Comparison of ENCODE assay signal across 7 cellular contexts in the genomic region with DNA sequence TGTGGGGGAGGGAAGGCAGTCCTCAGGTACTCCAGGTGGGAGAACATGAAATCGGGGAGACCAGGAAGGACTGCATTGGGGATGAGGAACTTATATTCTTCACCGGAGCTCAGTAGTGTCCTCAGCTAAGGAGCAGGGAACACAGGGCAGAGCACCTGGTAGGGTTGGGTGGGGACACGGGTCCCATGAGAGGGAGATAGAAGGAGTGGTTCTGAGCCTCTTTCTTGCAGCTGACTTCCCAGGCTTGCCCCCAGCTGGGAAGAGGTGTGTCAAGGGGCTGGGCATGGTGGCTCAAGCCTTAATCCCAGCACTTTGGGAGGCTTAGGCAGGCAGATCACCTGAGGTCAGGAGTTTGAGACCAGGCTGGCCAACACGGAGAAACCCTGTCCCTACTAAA. TPM values are rescaled to one million over a fixed set of nuclear protein-coding genes. Genes with fewer than 3 reads are reported as not detected.
DNase-seq lines count a peak whose midpoint lies in the region; ATAC-seq and TF ChIP-seq lines count a peak whose summit lies in the region.

No MANE protein-coding gene starts in this region.

- DNase-seq in activated T-helper 1 cell treated with anti-CD3 and anti-CD28 coated beads, Interleukin-12 subunit alpha, Interleukin-12 subunit beta, Interleukin-2, Interleukin-4 antibody, amounts not matched to agents 30 ng/mL and 10 ng/mL and 1 ng/mL, durations not matched to agents 14 hours and 24 hours and 36 hours (ENCODE audit: low spot score): no peak
- DNase-seq in hepatocyte (ENCODE audit: low spot score) (no peak), HEK293T (ENCODE audit: extremely low spot score) (no peak), MV-4-11 (lab: John Stamatoyannopoulos, UW) (no peak)
- no peak for DNase-seq in effector CD4-positive, alpha-beta T cell

- H3K4me1 ChIP-seq in HUES48 (ENCODE audit: control insufficient read depth, insufficient read depth, low read length) (peaks cover 36% of the 10 kb centered on the region), hepatocyte (ENCODE audit: insufficient read depth) (peaks cover 38% of the 10 kb centered on the region)

- peaks cover 16% of the 10 kb centered on the region for H3K79me2 ChIP-seq in hepatocyte

- no peak for TF ChIP-seq CTCF in hepatocyte (IDR thresholded peaks at IDR 0.05; ENCODE audit: poor library complexity)

- ATAC-seq in stimulated activated memory B cell treated with anti-CD40 and anti-IgM and Interleukin-4, amounts not matched to agents 10 μg/mL and 1 μg/mL and 100 μg/mL, for 72 hours: no peak

- H3K9me2 ChIP-seq in hepatocyte (replicated peaks; ENCODE audit: insufficient read depth): no peaks in the 10 kb centered on the region

- H3K9me3 ChIP-seq in HUES48 (ENCODE audit: control insufficient read depth, insufficient read depth, low read length) (no peaks in the 10 kb centered on the region), hepatocyte (ENCODE audit: low read depth) (no peaks in the 10 kb centered on the region)

- H2AFZ ChIP-seq in hepatocyte: no peak overlapping the region

- CTCF ChIA-PET in HEK293T (lab: Yijun Ruan, JAX): no interaction called here

- intact Hi-C loops in activated T-helper 1 cell treated with anti-CD3 and anti-CD28 coated beads, Interleukin-12 subunit alpha, Interleukin-12 subunit beta, Interleukin-2, Interleukin-4 antibody, amounts not matched to agents 30 ng/mL and 10 ng/mL and 1 ng/mL, durations not matched to agents 14 hours and 24 hours and 36 hours (cut with micrococcal nuclease): loop anchor here (2.0 to 10.0 kb wide), 5 partner anchors 218 to 1080 kb away; a partner anchor contains a TSS

- no peaks in the 10 kb centered on the region for H4K20me1 ChIP-seq in hepatocyte (ENCODE audit: insufficient read depth, poor library complexity, severe bottlenecking)

- H3K36me3 Mint-ChIP-seq in activated T-helper 1 cell treated with anti-CD3 and anti-CD28 coated beads, Interleukin-12 subunit alpha, Interleukin-12 subunit beta, Interleukin-2, Interleukin-4 antibody, amounts not matched to agents 30 ng/mL and 10 ng/mL and 1 ng/mL, durations not matched to agents 14 hours and 24 hours and 36 hours (ENCODE audit: low read depth): peaks cover 6% of the 10 kb centered on the region
- H3K36me3 Mint-ChIP-seq in stimulated activated memory B cell treated with anti-CD40 and anti-IgM and Interleukin-4, amounts not matched to agents 10 μg/mL and 1 μg/mL and 100 μg/mL, for 72 hours: no peaks in the 10 kb centered on the region

- peak overlapping the region; percentile 99 for H3K4me2 ChIP-seq in hepatocyte

- H3K9me3 Mint-ChIP-seq in activated T-helper 1 cell treated with anti-CD3 and anti-CD28 coated beads, Interleukin-12 subunit alpha, Interleukin-12 subunit beta, Interleukin-2, Interleukin-4 antibody, amounts not matched to agents 30 ng/mL and 10 ng/mL and 1 ng/mL, durations not matched to agents 14 hours and 24 hours and 36 hours: no peaks in the 10 kb centered on the region
- no peaks in the 10 kb centered on the region for H3K9me3 Mint-ChIP-seq in stimulated activated memory B cell treated with anti-CD40 and anti-IgM and Interleukin-4, amounts not matched to agents 10 μg/mL and 1 μg/mL and 100 μg/mL, for 72 hours

- H3K27me3 ChIP-seq in HUES48 (ENCODE audit: control insufficient read depth, insufficient read depth, low read length): peaks cover 20% of the 10 kb centered on the region
- peaks cover 21% of the 10 kb centered on the region for H3K27me3 ChIP-seq in hepatocyte

- H3K27me3 Mint-ChIP-seq in activated T-helper 1 cell treated with anti-CD3 and anti-CD28 coated beads, Interleukin-12 subunit alpha, Interleukin-12 subunit beta, Interleukin-2, Interleukin-4 antibody, amounts not matched to agents 30 ng/mL and 10 ng/mL and 1 ng/mL, durations not matched to agents 14 hours and 24 hours and 36 hours (ENCODE audit: insufficient read depth): peaks cover 4% of the 10 kb centered on the region
- H3K27me3 Mint-ChIP-seq in stimulated activated memory B cell treated with anti-CD40 and anti-IgM and Interleukin-4, amounts not matched to agents 10 μg/mL and 1 μg/mL and 100 μg/mL, for 72 hours: peaks cover 21% of the 10 kb centered on the region

- peak overlapping the region; percentile 85 for H3K4me3 Mint-ChIP-seq in activated T-helper 1 cell treated with anti-CD3 and anti-CD28 coated beads, Interleukin-12 subunit alpha, Interleukin-12 subunit beta, Interleukin-2, Interleukin-4 antibody, amounts not matched to agents 30 ng/mL and 10 ng/mL and 1 ng/mL, durations not matched to agents 14 hours and 24 hours and 36 hours
- peak overlapping the region; percentile 82 for H3K4me3 Mint-ChIP-seq in stimulated activated memory B cell treated with anti-CD40 and anti-IgM and Interleukin-4, amounts not matched to agents 10 μg/mL and 1 μg/mL and 100 μg/mL, for 72 hours

- H3K36me3 ChIP-seq in HUES48 (ENCODE audit: control insufficient read depth, insufficient read depth, low read length) (no peaks in the 10 kb centered on the region; the same call in 1 of the 2 replicates), hepatocyte (replicated peaks; ENCODE audit: insufficient read depth, low read depth) (no peaks in the 10 kb centered on the region)

- POLR2A ChIA-PET in HEK293T (lab: Yijun Ruan, JAX): interaction anchor here (1.4 to 5.3 kb wide), 4 partner anchors 8 to 47 kb away, joined by 4 to 41 read pairs (median 10); a partner anchor contains a TSS

- 74% methylated on average over 4 of the region's 4 CpGs for WGBS in hepatocyte (ENCODE audit: low lambda C conversion rate, missing lambda C conversion rate)

- 0 out of 2 replicates have a peak overlapping the region, but pooled peaks have one; percentile 71 for H3K9ac ChIP-seq in HUES48 (ENCODE audit: low read depth, low read length)

- peaks cover 64% of the 10 kb centered on the region for H3K4me1 Mint-ChIP-seq in activated T-helper 1 cell treated with anti-CD3 and anti-CD28 coated beads, Interleukin-12 subunit alpha, Interleukin-12 subunit beta, Interleukin-2, Interleukin-4 antibody, amounts not matched to agents 30 ng/mL and 10 ng/mL and 1 ng/mL, durations not matched to agents 14 hours and 24 hours and 36 hours (ENCODE audit: low read depth)
- peaks cover 63% of the 10 kb centered on the region for H3K4me1 Mint-ChIP-seq in stimulated activated memory B cell treated with anti-CD40 and anti-IgM and Interleukin-4, amounts not matched to agents 10 μg/mL and 1 μg/mL and 100 μg/mL, for 72 hours

- H3K27ac ChIP-seq in HUES48 (ENCODE audit: low read depth, low read length) (no peak overlapping the region), hepatocyte (peak overlapping the region; percentile 91)

- H3K4me3 ChIP-seq in HUES48 (ENCODE audit: low read depth, low read length) (peak overlapping the region; percentile 86), hepatocyte (no peak overlapping the region)

- peak overlapping the region; percentile 94 for H3K27ac Mint-ChIP-seq in activated T-helper 1 cell treated with anti-CD3 and anti-CD28 coated beads, Interleukin-12 subunit alpha, Interleukin-12 subunit beta, Interleukin-2, Interleukin-4 antibody, amounts not matched to agents 30 ng/mL and 10 ng/mL and 1 ng/mL, durations not matched to agents 14 hours and 24 hours and 36 hours
- H3K27ac Mint-ChIP-seq in stimulated activated memory B cell treated with anti-CD40 and anti-IgM and Interleukin-4, amounts not matched to agents 10 μg/mL and 1 μg/mL and 100 μg/mL, for 72 hours: peak overlapping the region; percentile 85

TF ChIP-seq in HEK293T, 16 proteins besides CTCF, POLR2A, EP300 and RAD21 (continues in another document):
- TF ChIP-seq, protein P1, sequence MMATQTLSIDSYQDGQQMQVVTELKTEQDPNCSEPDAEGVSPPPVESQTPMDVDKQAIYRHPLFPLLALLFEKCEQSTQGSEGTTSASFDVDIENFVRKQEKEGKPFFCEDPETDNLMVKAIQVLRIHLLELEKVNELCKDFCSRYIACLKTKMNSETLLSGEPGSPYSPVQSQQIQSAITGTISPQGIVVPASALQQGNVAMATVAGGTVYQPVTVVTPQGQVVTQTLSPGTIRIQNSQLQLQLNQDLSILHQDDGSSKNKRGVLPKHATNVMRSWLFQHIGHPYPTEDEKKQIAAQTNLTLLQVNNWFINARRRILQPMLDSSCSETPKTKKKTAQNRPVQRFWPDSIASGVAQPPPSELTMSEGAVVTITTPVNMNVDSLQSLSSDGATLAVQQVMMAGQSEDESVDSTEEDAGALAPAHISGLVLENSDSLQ (IDR thresholded peaks at IDR 0.05): no peak
- TF ChIP-seq ZNF384 (IDR thresholded peaks at IDR 0.05) (no peak), HDGF (IDR thresholded peaks at IDR 0.05; ENCODE audit: borderline replicate concordance) (no peak), BHLHE40 (IDR thresholded peaks at IDR 0.05; ENCODE audit: borderline replicate concordance) (no peak), ELF4 (IDR thresholded peaks at IDR 0.05) (no peak), ARNT (IDR thresholded peaks at IDR 0.05) (no peak), FOXK2 (IDR thresholded peaks at IDR 0.05) (no peak), SUZ12 (IDR thresholded peaks at IDR 0.05) (no peak), NFRKB (IDR thresholded peaks at IDR 0.05) (no peak)

RNA-seq across cellular contexts. Expression of a gene that starts 2.1 kb away (rescaled TPM):
- total RNA-seq in activated T-helper 1 cell treated with anti-CD3 and anti-CD28 coated beads, Interleukin-12 subunit alpha, Interleukin-12 subunit beta, Interleukin-2, Interleukin-4 antibody, amounts not matched to agents 30 ng/mL and 10 ng/mL and 1 ng/mL, durations not matched to agents 14 hours and 24 hours and 36 hours: 116 and 119 TPM in 2 replicates
- total RNA-seq in hepatocyte: 4.1 and 10.0 TPM in 2 replicates
- 17.2 and 20.9 TPM in 2 replicates for polyA plus RNA-seq in hepatocyte

RNA-seq across cellular contexts. Expression of a gene that starts 3.6 kb away (rescaled TPM):
- total RNA-seq in activated T-helper 1 cell treated with anti-CD3 and anti-CD28 coated beads, Interleukin-12 subunit alpha, Interleukin-12 subunit beta, Interleukin-2, Interleukin-4 antibody, amounts not matched to agents 30 ng/mL and 10 ng/mL and 1 ng/mL, durations not matched to agents 14 hours and 24 hours and 36 hours: 5.1 TPM in 2 replicates
- total RNA-seq in hepatocyte: 0.36 and 1.4 TPM in 2 replicates
- 1.5 and 2.7 TPM in 2 replicates for polyA plus RNA-seq in hepatocyte

RNA-seq across cellular contexts. Expression of a gene that starts 18.3 kb away (rescaled TPM):
- total RNA-seq in activated T-helper 1 cell treated with anti-CD3 and anti-CD28 coated beads, Interleukin-12 subunit alpha, Interleukin-12 subunit beta, Interleukin-2, Interleukin-4 antibody, amounts not matched to agents 30 ng/mL and 10 ng/mL and 1 ng/mL, durations not matched to agents 14 hours and 24 hours and 36 hours: 68.5 and 72.4 TPM in 2 replicates
- total RNA-seq in hepatocyte: 47.5 and 53.2 TPM in 2 replicates
- polyA plus RNA-seq in hepatocyte: 160 and 181 TPM in 2 replicates

RNA-seq across cellular contexts. Expression of a gene that starts 34.1 kb away (rescaled TPM):
- 39.6 and 42.3 TPM in 2 replicates for total RNA-seq in activated T-helper 1 cell treated with anti-CD3 and anti-CD28 coated beads, Interleukin-12 subunit alpha, Interleukin-12 subunit beta, Interleukin-2, Interleukin-4 antibody, amounts not matched to agents 30 ng/mL and 10 ng/mL and 1 ng/mL, durations not matched to agents 14 hours and 24 hours and 36 hours
- total RNA-seq in hepatocyte: 3.4 and 3.6 TPM in 2 replicates
- 3.0 and 5.5 TPM in 2 replicates for polyA plus RNA-seq in hepatocyte

RNA-seq across cellular contexts. Expression of a gene that starts 46.3 kb away (rescaled TPM):
- 8.5 and 9.0 TPM in 2 replicates for total RNA-seq in activated T-helper 1 cell treated with anti-CD3 and anti-CD28 coated beads, Interleukin-12 subunit alpha, Interleukin-12 subunit beta, Interleukin-2, Interleukin-4 antibody, amounts not matched to agents 30 ng/mL and 10 ng/mL and 1 ng/mL, durations not matched to agents 14 hours and 24 hours and 36 hours
- 18.5 and 18.7 TPM in 2 replicates for total RNA-seq in hepatocyte
- polyA plus RNA-seq in hepatocyte: 14.5 and 18.3 TPM in 2 replicates

Comparison
In these comparisons a context has a peak if more than half of its experiments do, and no peak if none do; other contexts are left out.
1. RNA of a gene that starts 2.1 kb away (total RNA-seq): 116 to 119 TPM in activated T-helper 1 cell treated with anti-CD3 and anti-CD28 coated beads, Interleukin-12 subunit alpha, Interleukin-12 subunit beta, Interleukin-2, Interleukin-4 antibody, amounts not matched to agents 30 ng/mL and 10 ng/mL and 1 ng/mL, durations not matched to agents 14 hours and 24 hours and 36 hours; 4.1 to 10.0 TPM in hepatocyte; every median in the first group is over 10 times any median in the second.